8 cellular contexts compared by ENCODE assay signal in the genomic region with DNA sequence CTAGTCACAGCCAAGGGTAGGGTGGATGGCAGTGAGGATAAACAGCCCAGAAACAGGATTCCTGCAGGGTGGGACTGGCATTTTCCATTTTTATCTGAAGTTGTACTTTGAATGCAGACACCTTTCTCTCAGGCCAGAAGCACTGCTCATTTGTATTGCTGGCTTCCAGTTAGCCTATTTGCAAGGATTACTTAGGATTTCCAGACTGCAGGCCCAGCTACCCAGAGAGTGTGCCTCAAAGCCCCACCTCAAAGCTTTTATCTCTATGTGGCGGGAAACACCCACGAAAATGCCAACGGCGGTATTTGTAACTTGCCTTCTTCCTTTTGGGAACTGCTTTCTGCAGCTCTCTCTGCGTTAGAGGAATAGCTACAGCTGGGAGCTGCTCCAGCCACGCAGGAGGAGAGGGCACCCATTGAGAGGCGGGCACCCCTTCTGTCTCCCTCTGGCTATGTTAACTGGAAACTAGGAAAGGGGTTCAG.
DNase-seq lines count a peak whose midpoint lies in the region; ATAC-seq and TF ChIP-seq lines count a peak whose summit lies in the region.

No MANE protein-coding gene starts in this region.

- peaks cover 51% of the 10 kb centered on the region for H3K4me1 ChIP-seq in DOHH2 (ENCODE audit: control insufficient read depth, low read length)
- H3K4me1 ChIP-seq in left ventricle myocardium inferior: peaks cover 54% of the 10 kb centered on the region

- no peaks in the 10 kb centered on the region for H3K9me2 ChIP-seq in DOHH2 (replicated peaks; ENCODE audit: control insufficient read depth, low read length)

- H3K27ac ChIP-seq in DOHH2 (ENCODE audit: low read depth, low read length) (peak overlapping the region; percentile 81), left ventricle myocardium inferior (replicated peaks) (peak overlapping the region; percentile 99)

- no peaks in the 10 kb centered on the region for H3K27me3 ChIP-seq in DOHH2 (ENCODE audit: control insufficient read depth, low read length)
- H3K27me3 ChIP-seq in left ventricle myocardium inferior (ENCODE audit: low read depth): no peaks in the 10 kb centered on the region

- peak overlapping the region; percentile 94 to 100 for H3K27ac Mint-ChIP-seq in activated naive CD4-positive, alpha-beta T cell treated with anti-CD3 and anti-CD28 coated beads, Interleukin-2, amount 50 U/mL, for 72 hours

- TF ChIP-seq CTCF in DOHH2 (IDR thresholded peaks at IDR 0.05; ENCODE audit: low read depth, low read length, poor library complexity, severe bottlenecking) (no peak), left ventricle myocardium inferior (IDR thresholded peaks at IDR 0.05; ENCODE audit: borderline replicate concordance) (no peak)

- H4K20me1 ChIP-seq in DOHH2 (ENCODE audit: control insufficient read depth, insufficient read depth, low read depth, low read length): no peaks in the 10 kb centered on the region

- H3K79me2 ChIP-seq in DOHH2 (ENCODE audit: control insufficient read depth, low read length): peaks cover 8% of the 10 kb centered on the region

- H3K4me3 ChIP-seq in DOHH2 (ENCODE audit: low read length): peak overlapping the region; percentile 73
- peak overlapping the region; percentile 64 for H3K4me3 ChIP-seq in left ventricle myocardium inferior

- H3F3A ChIP-seq in DOHH2 (ENCODE audit: control insufficient read depth, insufficient read depth): peaks cover 11% of the 10 kb centered on the region

- DNase-seq in LHCN-M2 (ENCODE audit: low read depth) (peak; percentile 41), left ventricle myocardium inferior (peak; percentile 32), renal cortical epithelial cell (ENCODE audit: low read depth) (peak; percentile 39), middle frontal gyrus (ENCODE audit: extremely low spot score, low spot score) (no peak), GDM1 (lab: John Stamatoyannopoulos, UW) (no peak)
- peak in 1 of 2 donors; percentile 27 for DNase-seq in activated naive CD4-positive, alpha-beta T cell treated with anti-CD3 and anti-CD28 coated beads, Interleukin-2, amount 50 U/mL, for 72 hours (ENCODE audit: low spot score in 2 of 2)

- ATAC-seq in activated naive CD4-positive, alpha-beta T cell treated with anti-CD3 and anti-CD28 coated beads, Interleukin-2, amount 50 U/mL, for 72 hours: peak; percentile 2 to 8
- ATAC-seq in HG02623 (IDR thresholded peaks at IDR 0.05; ENCODE audit: unreplicated experiment): no peak

- H3K36me3 Mint-ChIP-seq in activated naive CD4-positive, alpha-beta T cell treated with anti-CD3 and anti-CD28 coated beads, Interleukin-2, amount 50 U/mL, for 72 hours: peaks cover 25 to 34% of the 10 kb centered on the region in 2 donors

- H3K4me2 ChIP-seq in DOHH2 (ENCODE audit: low read length): peak overlapping the region; percentile 82

- peaks cover 0 to 3% of the 10 kb centered on the region in 2 donors for H3K9me3 Mint-ChIP-seq in activated naive CD4-positive, alpha-beta T cell treated with anti-CD3 and anti-CD28 coated beads, Interleukin-2, amount 50 U/mL, for 72 hours

- intact Hi-C loops in left ventricle myocardium inferior (cut with micrococcal nuclease): loop anchor here (5.0 kb wide), 2 partner anchors 72 to 138 kb away; no protein-coding TSS in a partner anchor

- 0 out of 2 replicates have a peak, but pooled peaks cover 2% of the 10 kb centered on the region for H3K36me3 ChIP-seq in DOHH2 (ENCODE audit: control insufficient read depth, low read length)
- H3K36me3 ChIP-seq in left ventricle myocardium inferior: no peaks in the 10 kb centered on the region

- no peaks in the 10 kb centered on the region for H3K9me3 ChIP-seq in DOHH2 (ENCODE audit: control insufficient read depth, insufficient read depth, low read length)
- no peaks in the 10 kb centered on the region for H3K9me3 ChIP-seq in left ventricle myocardium inferior (replicated peaks)

Comparison
In these comparisons a context has a peak if more than half of its experiments do, and no peak if none do; other contexts are left out.
1. DNase-seq: peak in LHCN-M2 (single experiment), left ventricle myocardium inferior (single experiment) and renal cortical epithelial cell (single experiment); none in middle frontal gyrus (single experiment) and GDM1 (single experiment).